9 cellular contexts compared by ENCODE assay signal in the genomic region with DNA sequence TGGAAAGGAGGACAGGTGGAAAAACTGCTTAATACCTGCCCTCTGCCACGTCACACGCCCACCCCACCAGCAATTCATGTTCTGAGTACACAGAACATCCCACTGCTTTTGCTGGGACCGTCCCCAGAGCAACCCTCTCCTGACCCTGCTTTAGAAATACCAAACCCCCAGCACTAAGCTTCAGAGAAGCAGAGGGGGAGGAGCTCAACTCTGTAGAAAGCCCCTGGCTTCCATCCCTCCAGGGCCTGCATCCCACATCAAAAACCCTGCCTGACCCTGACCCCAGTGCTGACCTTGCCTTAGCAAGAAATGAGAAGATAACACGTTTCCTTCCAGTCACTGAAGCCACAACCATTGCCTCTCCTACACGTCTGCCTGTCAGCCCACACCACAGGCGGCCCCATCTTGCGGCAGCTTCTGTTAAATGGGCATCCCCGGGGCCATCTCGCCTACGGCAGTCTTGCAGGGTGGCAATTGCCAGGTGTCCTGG.
DNase-seq lines count a peak whose midpoint lies in the region; ATAC-seq and TF ChIP-seq lines count a peak whose summit lies in the region.
"Had no signal": no experiment of that assay in that cellular context is flagged by ENCODE, and none has a peak within 500 bp of the region (broad histone marks: within the 10 kb centered on the region; RNA-seq: fewer than 3 reads in every experiment).

No MANE protein-coding gene starts in this region.

- no peak overlapping the region for H3K4me3 ChIP-seq in NB4 (ENCODE audit: low read depth, low read length)

- H3K27ac Mint-ChIP-seq in activated naive CD8-positive, alpha-beta T cell = peak overlapping the region; percentile 93
- H3K27ac Mint-ChIP-seq in stimulated activated naive B cell treated with anti-CD40 and anti-IgM and Interleukin-4, amounts not matched to agents 10 μg/mL and 1 μg/mL and 100 μg/mL, for 72 hours = peak overlapping the region; percentile 92

- peak; percentile 81 to 82 for ATAC-seq in stimulated activated naive B cell treated with anti-CD40 and anti-IgM and Interleukin-4, amounts not matched to agents 10 μg/mL and 1 μg/mL and 100 μg/mL, for 72 hours (replicated peaks)
- ATAC-seq: Right ventricle myocardium inferior had no signal

- no peak for TF ChIP-seq POLR2A in NB4 (IDR thresholded peaks at IDR 0.05; ENCODE audit: extremely low read depth, insufficient read length)

- H3K27me3 Mint-ChIP-seq in activated naive CD8-positive, alpha-beta T cell = no peaks in the 10 kb centered on the region
- no peaks in the 10 kb centered on the region for H3K27me3 Mint-ChIP-seq in stimulated activated naive B cell treated with anti-CD40 and anti-IgM and Interleukin-4, amounts not matched to agents 10 μg/mL and 1 μg/mL and 100 μg/mL, for 72 hours

- no peak for TF ChIP-seq CTCF in NB4 (IDR thresholded peaks at IDR 0.05; ENCODE audit: low read depth, low read length)

- H3K4me3 Mint-ChIP-seq in activated naive CD8-positive, alpha-beta T cell = peak overlapping the region; percentile 77
- peak overlapping the region; percentile 5 to 62 for H3K4me3 Mint-ChIP-seq in stimulated activated naive B cell treated with anti-CD40 and anti-IgM and Interleukin-4, amounts not matched to agents 10 μg/mL and 1 μg/mL and 100 μg/mL, for 72 hours

- H3K9me3 Mint-ChIP-seq in activated naive CD8-positive, alpha-beta T cell (ENCODE audit: low read depth) = no peaks in the 10 kb centered on the region
- no peaks in the 10 kb centered on the region for H3K9me3 Mint-ChIP-seq in stimulated activated naive B cell treated with anti-CD40 and anti-IgM and Interleukin-4, amounts not matched to agents 10 μg/mL and 1 μg/mL and 100 μg/mL, for 72 hours

- DNase-seq in activated gamma-delta T cell treated with Interleukin-2 at 50 U/mL for 16 hours (peak; percentile 22), activated gamma-delta T cell (lab: John Stamatoyannopoulos, UW) (no peak), NB4 (ENCODE audit: low read depth) (peak; percentile 45), cerebellar nuclear complex (lab: John Stamatoyannopoulos, UW) (no peak), NCI-H1092 (lab: John Stamatoyannopoulos, UW) (no peak)
- peak; percentile 68 for DNase-seq in stimulated activated naive B cell treated with anti-CD40 and anti-IgM and Interleukin-4, amounts not matched to agents 10 μg/mL and 1 μg/mL and 100 μg/mL, for 72 hours
- no peak for DNase-seq in NK-92 treated with Interleukin-12 subunit alpha and Interleukin-12 subunit beta, amount 100 ng/mL, for 24 hours (lab: John Stamatoyannopoulos, UW)

- H3K4me1 Mint-ChIP-seq in activated naive CD8-positive, alpha-beta T cell (ENCODE audit: low read depth) = peaks cover 66% of the 10 kb centered on the region
- peaks cover 66 to 86% of the 10 kb centered on the region in 2 donors for H3K4me1 Mint-ChIP-seq in stimulated activated naive B cell treated with anti-CD40 and anti-IgM and Interleukin-4, amounts not matched to agents 10 μg/mL and 1 μg/mL and 100 μg/mL, for 72 hours

- no peaks in the 10 kb centered on the region for H3K36me3 Mint-ChIP-seq in activated naive CD8-positive, alpha-beta T cell
- peaks cover 39 to 77% of the 10 kb centered on the region in 2 donors for H3K36me3 Mint-ChIP-seq in stimulated activated naive B cell treated with anti-CD40 and anti-IgM and Interleukin-4, amounts not matched to agents 10 μg/mL and 1 μg/mL and 100 μg/mL, for 72 hours

Comparison
In these comparisons a context has a peak if more than half of its experiments do, and no peak if none do; other contexts are left out.
1. DNase-seq: peak in activated gamma-delta T cell treated with Interleukin-2 at 50 U/mL for 16 hours (single experiment), NB4 (single experiment) and stimulated activated naive B cell treated with anti-CD40 and anti-IgM and Interleukin-4, amounts not matched to agents 10 μg/mL and 1 μg/mL and 100 μg/mL, for 72 hours (single experiment); none in activated gamma-delta T cell (single experiment), cerebellar nuclear complex (0 of 2), NK-92 treated with Interleukin-12 subunit alpha and Interleukin-12 subunit beta, amount 100 ng/mL, for 24 hours (single experiment) and NCI-H1092 (single experiment).